8 cellular contexts compared by ENCODE assay signal in genomic region chr1:55213029-55213884, GRCh38. TPM values are rescaled to one million over a fixed set of nuclear protein-coding genes. Genes with fewer than 3 reads are reported as not detected.
DNase-seq lines count a peak whose midpoint lies in the region; ATAC-seq and TF ChIP-seq lines count a peak whose summit lies in the region.

No MANE protein-coding gene starts in this region.

- no peak for TF ChIP-seq EP300 in stomach (IDR thresholded peaks at IDR 0.05)

- H3K4me3 Mint-ChIP-seq in activated CD8-positive, alpha-beta memory T cell treated with anti-CD3 and anti-CD28 coated beads, Interleukin-2, amount 10 ng/mL, durations not matched to agents 7 days and 5 days, result peak overlapping the region; percentile 86

- TF ChIP-seq CTCF in WERI-Rb-1 (IDR thresholded peaks at IDR 0.05; ENCODE audit: low read depth, low read length) (no peak), stomach (IDR thresholded peaks at IDR 0.05) (no peak)

- no peaks in the 10 kb centered on the region for H3K9me3 Mint-ChIP-seq in activated CD8-positive, alpha-beta memory T cell treated with anti-CD3 and anti-CD28 coated beads, Interleukin-2, amount 10 ng/mL, durations not matched to agents 7 days and 5 days (ENCODE audit: low read depth)

- no peak for TF ChIP-seq POLR2A in stomach (IDR thresholded peaks at IDR 0.05)

- no peaks in the 10 kb centered on the region for H3K27me3 ChIP-seq in WERI-Rb-1 (ENCODE audit: insufficient read depth, low read depth, severe bottlenecking)
- no peaks in the 10 kb centered on the region for H3K27me3 ChIP-seq in right cardiac atrium (ENCODE audit: control insufficient read depth, insufficient read depth)
- no peaks in the 10 kb centered on the region for H3K27me3 ChIP-seq in stomach

- peak overlapping the region; percentile 94; the same call in 1 of the 2 replicates for H3K27ac ChIP-seq in WERI-Rb-1
- peak overlapping the region; percentile 99 for H3K27ac ChIP-seq in right cardiac atrium (ENCODE audit: low read length)
- peak overlapping the region; percentile 94 to 98 (median 96) for H3K27ac ChIP-seq in stomach

- peak overlapping the region; percentile 78 for H3K27ac Mint-ChIP-seq in activated CD8-positive, alpha-beta memory T cell treated with anti-CD3 and anti-CD28 coated beads, Interleukin-2, amount 10 ng/mL, durations not matched to agents 7 days and 5 days

- DNase-seq in activated CD8-positive, alpha-beta memory T cell treated with anti-CD3 and anti-CD28 coated beads, Interleukin-2, amount 10 ng/mL, durations not matched to agents 7 days and 5 days, result no peak
- DNase-seq in activated CD8-positive, alpha-beta memory T cell treated with anti-CD3 and anti-CD28 coated beads, Interleukin-2, amount 50 U/mL, for 48 hours, result no peak
- no peak for DNase-seq in WERI-Rb-1
- DNase-seq in right cardiac atrium, result no peak
- no peak for DNase-seq in stomach
- no peak for DNase-seq in stimulated activated CD8-positive, alpha-beta memory T cell treated with anti-CD3 and anti-CD28 coated beads, Interleukin-4, amount 100 ng/mL, for 48 hours
- DNase-seq in SHP77 treated with DMSO at 0.1 percent for 48 hours (lab: John Stamatoyannopoulos, UW), result no peak

- peaks cover 65% of the 10 kb centered on the region for H3K4me1 Mint-ChIP-seq in activated CD8-positive, alpha-beta memory T cell treated with anti-CD3 and anti-CD28 coated beads, Interleukin-2, amount 10 ng/mL, durations not matched to agents 7 days and 5 days

- intact Hi-C loops in right cardiac atrium (cut with DNase I), result loop anchor here in 1 of 4 donors (10.0 kb wide), 1 partner anchor 68 kb away; no protein-coding TSS in a partner anchor
- intact Hi-C loops in stomach (cut with DNase I; ENCODE audit: low total_unique reads), result no loop called here

- WGBS in right cardiac atrium, result 27% methylated on average over 11 of the region's 11 CpGs
- WGBS in stomach, 5 donors, result 10 to 23% (median 17%) methylated on average over 11 of the region's 11 CpGs

- H3K4me1 ChIP-seq in right cardiac atrium (ENCODE audit: control insufficient read depth, insufficient read depth, low read length) (peaks cover 5% of the 10 kb centered on the region), stomach (peaks cover 28 to 85% (median 60%) of the 10 kb centered on the region in 4 donors)

- no peak for ATAC-seq in activated CD8-positive, alpha-beta memory T cell treated with anti-CD3 and anti-CD28 coated beads, Interleukin-2, amount 10 ng/mL, durations not matched to agents 7 days and 5 days
- no peak for ATAC-seq in right cardiac atrium
- ATAC-seq in GM19452 (IDR thresholded peaks at IDR 0.05; ENCODE audit: unreplicated experiment), result no peak

- H3K36me3 ChIP-seq in WERI-Rb-1, result peaks cover 8% of the 10 kb centered on the region
- H3K36me3 ChIP-seq in stomach, result no peaks in the 10 kb centered on the region

- H3K9me3 ChIP-seq in WERI-Rb-1 (ENCODE audit: severe bottlenecking) (no peaks in the 10 kb centered on the region), right cardiac atrium (ENCODE audit: control insufficient read depth, low read length) (no peaks in the 10 kb centered on the region), stomach (no peaks in the 10 kb centered on the region)

- CTCF ChIA-PET in activated CD8-positive, alpha-beta memory T cell treated with anti-CD3 and anti-CD28 coated beads, Interleukin-2, amount 10 ng/mL, durations not matched to agents 7 days and 5 days (lab: Charles Lee), result interaction anchor here (0.9 to 1.4 kb wide), 5 partner anchors 19 to 85 kb away, joined by 3 read pairs; no protein-coding TSS in a partner anchor

- no peaks in the 10 kb centered on the region for H3K27me3 Mint-ChIP-seq in activated CD8-positive, alpha-beta memory T cell treated with anti-CD3 and anti-CD28 coated beads, Interleukin-2, amount 10 ng/mL, durations not matched to agents 7 days and 5 days

- peak overlapping the region; percentile 91 for H3K4me3 ChIP-seq in WERI-Rb-1 (ENCODE audit: low read depth, low read length)
- peak overlapping the region; percentile 96 for H3K4me3 ChIP-seq in right cardiac atrium (ENCODE audit: low read length)
- peak overlapping the region; percentile 75 to 87 (median 82) for H3K4me3 ChIP-seq in stomach

- peaks cover 5% of the 10 kb centered on the region for H3K36me3 Mint-ChIP-seq in activated CD8-positive, alpha-beta memory T cell treated with anti-CD3 and anti-CD28 coated beads, Interleukin-2, amount 10 ng/mL, durations not matched to agents 7 days and 5 days

RNA-seq across cellular contexts. Expression of gene USP24, which starts 1.9 kb away (rescaled TPM):
- total RNA-seq in activated CD8-positive, alpha-beta memory T cell treated with anti-CD3 and anti-CD28 coated beads, Interleukin-2, amount 10 ng/mL, durations not matched to agents 7 days and 5 days, result 10 to 100 TPM; 38.2 to 42.3 TPM
- 10 to 100 TPM; 32.6 to 35.7 (median 34.7) TPM for total RNA-seq in right cardiac atrium
- 11.4 TPM for polyA plus RNA-seq in right cardiac atrium
- 100 to 1,000 TPM in 1 of 5 donors, 10 to 100 TPM in 4; 15.9 to 114 (median 40.6) TPM for total RNA-seq in stomach
- polyA plus RNA-seq in stomach, result 1 to 10 TPM; 5.5 to 7.1 (median 6.0) TPM
